Comparison of ENCODE assay signal across 20 cellular contexts in the genomic region with DNA sequence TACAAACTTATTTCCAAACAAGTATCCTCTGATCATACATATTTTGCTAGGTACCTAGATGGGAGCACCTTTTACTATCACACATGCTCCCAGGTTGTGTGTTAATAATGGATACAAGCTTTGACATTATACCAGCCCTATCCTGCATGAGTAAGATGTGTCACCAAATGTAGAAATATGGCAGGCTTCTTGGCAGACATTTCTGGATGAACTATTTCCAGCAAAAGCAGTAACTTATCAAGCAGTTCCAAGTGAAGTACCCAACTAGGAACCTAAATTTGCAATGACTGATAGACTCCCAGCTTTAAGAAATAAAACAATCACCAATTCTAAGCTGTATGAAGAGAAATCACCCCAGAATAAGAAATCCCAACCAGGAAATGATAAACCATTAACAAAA.
A peak's percentile ranks its signal among the peaks of the same experiment; 100 is the strongest.
DNase-seq lines count a peak whose midpoint lies in the region; ATAC-seq and TF ChIP-seq lines count a peak whose summit lies in the region.
"Had no signal": no experiment of that assay in that cellular context is flagged by ENCODE, and none has a peak within 500 bp of the region (broad histone marks: within the 10 kb centered on the region; RNA-seq: fewer than 3 reads in every experiment).

No MANE protein-coding gene starts in this region.

- intact Hi-C loops in CD14-positive monocyte (cut with micrococcal nuclease) (no loop called here), left lung (cut with DNase I) (no loop called here)

- H3K9me2 ChIP-seq in GM23248 (ENCODE audit: insufficient read depth): no peaks in the 10 kb centered on the region

- H3K27me3 Mint-ChIP-seq in activated naive CD8-positive, alpha-beta T cell treated with anti-CD3 and anti-CD28 coated beads, Interleukin-2, amount 50 U/mL, for 24 hours: peaks cover 5% of the 10 kb centered on the region
- peaks cover 8% of the 10 kb centered on the region for H3K27me3 Mint-ChIP-seq in activated naive CD8-positive, alpha-beta T cell treated with anti-CD3 and anti-CD28 coated beads for 36 hours
- H3K27me3 Mint-ChIP-seq in nephron (ENCODE audit: low read depth) (peaks cover 3% of the 10 kb centered on the region), CD14-positive monocyte (ENCODE audit: low read depth in 3 of 3) (peaks cover 3 to 7% (median 6%) of the 10 kb centered on the region in 3 donors)

- no peak overlapping the region for H3K4me2 ChIP-seq in GM23248 (ENCODE audit: unreplicated experiment)
- H3K4me2 ChIP-seq: A549, BLaER1 had no signal

- H4K20me1 ChIP-seq in GM23248 (ENCODE audit: insufficient read depth): no peaks in the 10 kb centered on the region
- H4K20me1 ChIP-seq: BLaER1 had no signal

- peak overlapping the region; percentile 21 for H3K27ac Mint-ChIP-seq in activated naive CD8-positive, alpha-beta T cell treated with anti-CD3 and anti-CD28 coated beads, Interleukin-2, amount 50 U/mL, for 24 hours
- no peak overlapping the region for H3K27ac Mint-ChIP-seq in activated naive CD8-positive, alpha-beta T cell treated with anti-CD3 and anti-CD28 coated beads for 36 hours
- H3K27ac Mint-ChIP-seq in nephron (peak overlapping the region; percentile 83 to 94 (median 94)), CD14-positive monocyte (no peak overlapping the region)
- H3K27ac Mint-ChIP-seq: CD8-positive, alpha-beta T cell; HFFc6 had no signal

- H3K36me3 ChIP-seq in GM23248 (ENCODE audit: low read depth) (no peaks in the 10 kb centered on the region), left lung (no peaks in the 10 kb centered on the region)
- H3K36me3 ChIP-seq: BLaER1 had no signal

- H3K9me3 Mint-ChIP-seq in activated naive CD8-positive, alpha-beta T cell treated with anti-CD3 and anti-CD28 coated beads, Interleukin-2, amount 50 U/mL, for 24 hours: no peaks in the 10 kb centered on the region
- H3K9me3 Mint-ChIP-seq in activated naive CD8-positive, alpha-beta T cell treated with anti-CD3 and anti-CD28 coated beads for 36 hours: no peaks in the 10 kb centered on the region
- H3K9me3 Mint-ChIP-seq in nephron (peaks cover 2% of the 10 kb centered on the region), CD14-positive monocyte (peaks cover 0 to 8% (median 2%) of the 10 kb centered on the region in 7 donors)
- H3K9me3 Mint-ChIP-seq: CD8-positive, alpha-beta T cell; HFFc6 had no signal

- H3K27ac ChIP-seq in GM23248 (no peak overlapping the region), left lung (no peak overlapping the region)
- H3K27ac ChIP-seq: 22Rv1, A549, BLaER1, HL-60 had no signal

- H3F3A ChIP-seq in GM23248 (ENCODE audit: insufficient read depth): no peaks in the 10 kb centered on the region

- H3K4me1 Mint-ChIP-seq in activated naive CD8-positive, alpha-beta T cell treated with anti-CD3 and anti-CD28 coated beads, Interleukin-2, amount 50 U/mL, for 24 hours: no peaks in the 10 kb centered on the region
- H3K4me1 Mint-ChIP-seq in activated naive CD8-positive, alpha-beta T cell treated with anti-CD3 and anti-CD28 coated beads for 36 hours: no peaks in the 10 kb centered on the region
- peaks cover 79% of the 10 kb centered on the region for H3K4me1 Mint-ChIP-seq in nephron
- H3K4me1 Mint-ChIP-seq in CD14-positive monocyte: no peaks in the 10 kb centered on the region

- no peaks in the 10 kb centered on the region for H3K27me3 ChIP-seq in GM23248 (replicated peaks; ENCODE audit: insufficient read depth)
- H3K27me3 ChIP-seq in left lung: peaks cover 2 to 5% of the 10 kb centered on the region in 2 donors
- H3K27me3 ChIP-seq: BLaER1 had no signal

- H3K9me3 ChIP-seq in GM23248 (ENCODE audit: low read depth): no peaks in the 10 kb centered on the region
- H3K9me3 ChIP-seq in left lung: no peaks in the 10 kb centered on the region
- H3K9me3 ChIP-seq: A549 had no signal

- in situ Hi-C loops in GM23248 (cut with MboI): no loop called here

- H3K36me3 Mint-ChIP-seq in activated naive CD8-positive, alpha-beta T cell treated with anti-CD3 and anti-CD28 coated beads, Interleukin-2, amount 50 U/mL, for 24 hours (ENCODE audit: low read depth): no peaks in the 10 kb centered on the region
- H3K36me3 Mint-ChIP-seq in activated naive CD8-positive, alpha-beta T cell treated with anti-CD3 and anti-CD28 coated beads for 36 hours: no peaks in the 10 kb centered on the region
- H3K36me3 Mint-ChIP-seq in nephron (ENCODE audit: low read depth) (no peaks in the 10 kb centered on the region), CD14-positive monocyte (no peaks in the 10 kb centered on the region)
- H3K36me3 Mint-ChIP-seq: CD8-positive, alpha-beta T cell had no signal

- no peak for ATAC-seq in activated naive CD8-positive, alpha-beta T cell treated with anti-CD3 and anti-CD28 coated beads, Interleukin-2, amount 50 U/mL, for 24 hours
- no peak for ATAC-seq in GM19467 (IDR thresholded peaks at IDR 0.05; ENCODE audit: unreplicated experiment)
- no peak for ATAC-seq in left lung
- ATAC-seq: A549; CD8-positive, alpha-beta T cell; HCT116 had no signal

- no peak overlapping the region for H3K9ac ChIP-seq in GM23248
- H3K9ac ChIP-seq: BLaER1 had no signal

- no peak overlapping the region for H3K4me3 Mint-ChIP-seq in activated naive CD8-positive, alpha-beta T cell treated with anti-CD3 and anti-CD28 coated beads, Interleukin-2, amount 50 U/mL, for 24 hours
- no peak overlapping the region for H3K4me3 Mint-ChIP-seq in activated naive CD8-positive, alpha-beta T cell treated with anti-CD3 and anti-CD28 coated beads for 36 hours
- no peak overlapping the region for H3K4me3 Mint-ChIP-seq in nephron
- H3K4me3 Mint-ChIP-seq in CD14-positive monocyte: no peak overlapping the region
- H3K4me3 Mint-ChIP-seq: CD8-positive, alpha-beta T cell; HFFc6 had no signal

- H3K4me1 ChIP-seq in GM23248 (ENCODE audit: insufficient read depth) (peaks cover 8% of the 10 kb centered on the region; the same call in 1 of the 2 replicates), left lung (no peaks in the 10 kb centered on the region)
- H3K4me1 ChIP-seq: A549 had no signal

- no peaks in the 10 kb centered on the region for H3K79me2 ChIP-seq in GM23248 (ENCODE audit: insufficient read depth)

- DNase-seq in activated naive CD8-positive, alpha-beta T cell treated with anti-CD3 and anti-CD28 coated beads, Interleukin-2, amount 50 U/mL, for 24 hours: no peak
- no peak for DNase-seq in activated naive CD8-positive, alpha-beta T cell treated with anti-CD3 and anti-CD28 coated beads for 36 hours
- peak; percentile 35 for DNase-seq in GM23248
- peak; percentile 48 for DNase-seq in fibroblast of gingiva (ENCODE audit: low read depth)
- no peak for DNase-seq in CD14-positive monocyte (ENCODE audit: low spot score)
- DNase-seq in left lung: no peak
- DNase-seq: CD8-positive, alpha-beta T cell; DMS 273 treated with DMSO at 0.1 percent for 48 hours; DMS53; DND-41; GOT3; H7; HFFc6 had no signal

- TF ChIP-seq CTCF in nephron (IDR thresholded peaks at IDR 0.05; ENCODE audit: unreplicated experiment in 3 of 3): no peak
- no peak for TF ChIP-seq CTCF in CD14-positive monocyte (IDR thresholded peaks at IDR 0.05)
- no peak for TF ChIP-seq CTCF in left lung (IDR thresholded peaks at IDR 0.05)

- H3K4me3 ChIP-seq in GM23248 (no peak overlapping the region), left lung (no peak overlapping the region)
- H3K4me3 ChIP-seq: A549, BLaER1 had no signal

- no peak overlapping the region; the same call in 1 of the 2 replicates for H2AFZ ChIP-seq in GM23248

Comparison
In these comparisons a context has a peak if more than half of its experiments do, and no peak if none do; other contexts are left out.
1. H3K27ac Mint-ChIP-seq: peak in activated naive CD8-positive, alpha-beta T cell treated with anti-CD3 and anti-CD28 coated beads, Interleukin-2, amount 50 U/mL, for 24 hours (single experiment) and nephron (3 of 3); none in activated naive CD8-positive, alpha-beta T cell treated with anti-CD3 and anti-CD28 coated beads for 36 hours (single experiment) and CD14-positive monocyte (0 of 7).
2. DNase-seq: peak in GM23248 (single experiment) and fibroblast of gingiva (single experiment); none in activated naive CD8-positive, alpha-beta T cell treated with anti-CD3 and anti-CD28 coated beads, Interleukin-2, amount 50 U/mL, for 24 hours (single experiment), activated naive CD8-positive, alpha-beta T cell treated with anti-CD3 and anti-CD28 coated beads for 36 hours (single experiment), CD14-positive monocyte (single experiment) and left lung (0 of 2).